Comparison of ENCODE assay signal across 11 cellular contexts in genomic region chr20:12358655-12359009, GRCh38.
"Had no signal": no experiment of that assay in that cellular context is flagged by ENCODE, and none has a peak within 500 bp of the region (broad histone marks: within the 10 kb centered on the region; RNA-seq: fewer than 3 reads in every experiment).

No MANE protein-coding gene starts in this region.

- H3K4me3 ChIP-seq: thyroid gland had no signal

- DNase-seq: activated CD4-positive, alpha-beta T cell treated with anti-CD3 and anti-CD28 coated beads, Interleukin-2, amount 50 U/mL, for 4 hours; activated CD8-positive, alpha-beta memory T cell treated with anti-CD3 and anti-CD28 coated beads, Interleukin-2, amount 10 ng/mL, durations not matched to agents 7 days and 5 days; effector memory CD8-positive, alpha-beta T cell; hippocampal formation; retina; stimulated activated CD4-positive, alpha-beta T cell treated with anti-CD3 and anti-CD28 coated beads, Interleukin-12 subunit alpha, Interleukin-12 subunit beta, amount 100 ng/mL, for 4 hours; stimulated activated CD4-positive, alpha-beta T cell treated with anti-CD3 and anti-CD28 coated beads, Interleukin-1b, Interleukin-23, amount 100 ng/mL, for 48 hours; stimulated activated naive CD4-positive, alpha-beta T cell treated with Interleukin-2 at 50 U/mL for 16 hours; T-helper 17 cell; thyroid gland had no signal

- H3K9me3 ChIP-seq: thyroid gland had no signal

- H3K27ac ChIP-seq: thyroid gland, VCaP had no signal

- H3K27me3 ChIP-seq: thyroid gland had no signal

- H3K4me1 ChIP-seq: thyroid gland had no signal

- ATAC-seq: activated CD8-positive, alpha-beta memory T cell treated with anti-CD3 and anti-CD28 coated beads, Interleukin-2, amount 10 ng/mL, durations not matched to agents 7 days and 5 days; effector memory CD8-positive, alpha-beta T cell; T-helper 17 cell had no signal

- H3K36me3 ChIP-seq: thyroid gland had no signal
